ENCODE assay signal across 11 cellular contexts in genomic region chr5:76855961-76856360, GRCh38. TPM values are rescaled to one million over a fixed set of nuclear protein-coding genes. Genes with fewer than 3 reads are reported as not detected.
A peak's percentile ranks its signal among the peaks of the same experiment; 100 is the strongest.
DNase-seq lines count a peak whose midpoint lies in the region; ATAC-seq, FAIRE-seq and TF ChIP-seq lines count a peak whose summit lies in the region.
"Had no signal": no experiment of that assay in that cellular context is flagged by ENCODE, and none has a peak within 500 bp of the region (broad histone marks: within the 10 kb centered on the region; RNA-seq: fewer than 3 reads in every experiment).

No MANE protein-coding gene starts in this region.

- H3K27ac Mint-ChIP-seq in CD14-positive monocyte: peak overlapping the region; percentile 89 to 98 (median 92)

- no peak for TF ChIP-seq POLR2A in GM12891 (IDR thresholded peaks at IDR 0.05; ENCODE audit: low read depth, low read length)

- CTCF ChIA-PET in GM10248 (lab: Yijun Ruan, JAX): interaction anchor here (1.1 kb wide), 1 partner anchor 12 kb away, joined by 4 read pairs; no protein-coding TSS in a partner anchor

- FAIRE-seq in GM12891 (lab: Jason Lieb, UNC): no peak
- FAIRE-seq: H1 had no signal

- H3K27ac ChIP-seq in left lung: peak overlapping the region in 1 of 2 donors; percentile 92

- TF ChIP-seq CTCF in CD14-positive monocyte (IDR thresholded peaks at IDR 0.05) (no peak), left lung (IDR thresholded peaks at IDR 0.05) (no peak), GM10248 (IDR thresholded peaks at IDR 0.05; ENCODE audit: control extremely low read depth, extremely low read depth, low read depth, missing control alignments) (no peak)

- H3K27me3 Mint-ChIP-seq in CD14-positive monocyte (ENCODE audit: low read depth in 3 of 3): no peaks in the 10 kb centered on the region

- H3K4me1 Mint-ChIP-seq in CD14-positive monocyte: peaks cover 91% of the 10 kb centered on the region

- intact Hi-C loops in CD14-positive monocyte (cut with micrococcal nuclease) (no loop called here), left lung (cut with DNase I) (no loop called here)

- H3K9me3 ChIP-seq in left lung: no peaks in the 10 kb centered on the region

- peaks cover 0 to 78% of the 10 kb centered on the region in 2 donors for H3K4me1 ChIP-seq in left lung

- POLR2A ChIA-PET in GM10248 (lab: Yijun Ruan, JAX): no interaction called here

- no peak overlapping the region for H3K4me3 ChIP-seq in left lung

- ATAC-seq in HG03354 (IDR thresholded peaks at IDR 0.05; ENCODE audit: poor library complexity, severe bottlenecking, unreplicated experiment) (peak; percentile 57), left lung (peak; percentile 69), GM21825 (IDR thresholded peaks at IDR 0.05; ENCODE audit: unreplicated experiment) (no peak), HG03196 (IDR thresholded peaks at IDR 0.05; ENCODE audit: unreplicated experiment) (no peak)

- H3K4me3 Mint-ChIP-seq in CD14-positive monocyte: peak overlapping the region; percentile 38 to 76

- peaks cover 15 to 30% of the 10 kb centered on the region in 2 donors for H3K36me3 Mint-ChIP-seq in CD14-positive monocyte

- no peaks in the 10 kb centered on the region for H3K36me3 ChIP-seq in left lung

- DNase-seq in CD14-positive monocyte (ENCODE audit: low spot score): peak; percentile 75
- DNase-seq in activated CD4-positive, alpha-beta T cell treated with anti-CD3 and anti-CD28 coated beads, Interleukin-2, amount 50 U/mL, for 4 hours: peak; percentile 18 to 19
- peak in 1 of 2 donors; percentile 43 for DNase-seq in left lung
- DNase-seq in GM12891 (ENCODE audit: insufficient read length, low spot score): no peak
- no peak for DNase-seq in GM10248 (ENCODE audit: extremely low spot score)
- DNase-seq: NCI-H2171, trophoblast cell had no signal

- H3K27me3 ChIP-seq in left lung: no peaks in the 10 kb centered on the region

- peaks cover 5 to 10% (median 7%) of the 10 kb centered on the region in 7 donors for H3K9me3 Mint-ChIP-seq in CD14-positive monocyte

TF ChIP-seq in GM12891, 5 proteins besides CTCF, POLR2A, EP300 and RAD21:
- TF ChIP-seq POU2F2 (IDR thresholded peaks at IDR 0.05; ENCODE audit: low read depth, low read length) (no peak), TAF1 (IDR thresholded peaks at IDR 0.05; ENCODE audit: low read depth, low read length) (no peak), PAX5 (IDR thresholded peaks at IDR 0.05; ENCODE audit: insufficient read depth, low read length, severe bottlenecking) (no peak), SPI1 (IDR thresholded peaks at IDR 0.05; ENCODE audit: low read depth, low read length) (no peak), POLR2AphosphoS5 (IDR thresholded peaks at IDR 0.05; ENCODE audit: low read depth, low read length) (no peak)
TF ChIP-seq in GM12891: peak in this region for 0.

RNA-seq across cellular contexts. Expression of gene S100Z, which starts 6.1 kb away (rescaled TPM):
- 10 to 100 TPM; 13.4 to 21.2 TPM for polyA plus RNA-seq in CD14-positive monocyte
- total RNA-seq in left lung: under 1 TPM; 0.52 to 0.60 TPM
- polyA plus RNA-seq in GM12891 (2012; ENCODE audit: low read depth, missing spikeins): 0.33 TPM
- polyA plus RNA-seq: H1 had no signal

RNA-seq across cellular contexts. Expression of gene F2RL1, which starts 37.1 kb away (rescaled TPM):
- polyA plus RNA-seq in CD14-positive monocyte: 10 to 100 TPM; 11.4 to 23.9 TPM
- 10 to 100 TPM in 1 of 2 donors, 1 to 10 TPM in 1; 6.5 to 12.0 TPM for total RNA-seq in left lung
- polyA plus RNA-seq in GM12891 (2012; ENCODE audit: low read depth, missing spikeins): not detected

Comparison
In these comparisons a context has a peak if more than half of its experiments do, and no peak if none do; other contexts are left out.
1. DNase-seq: peak in CD14-positive monocyte (single experiment) and activated CD4-positive, alpha-beta T cell treated with anti-CD3 and anti-CD28 coated beads, Interleukin-2, amount 50 U/mL, for 4 hours (2 of 2); none in GM12891 (single experiment) and GM10248 (single experiment).
2. ATAC-seq: peak in HG03354 (single experiment) and left lung (single experiment); none in GM21825 (single experiment) and HG03196 (single experiment).